ENCODE assay signal across 16 cellular contexts in the genomic region with DNA sequence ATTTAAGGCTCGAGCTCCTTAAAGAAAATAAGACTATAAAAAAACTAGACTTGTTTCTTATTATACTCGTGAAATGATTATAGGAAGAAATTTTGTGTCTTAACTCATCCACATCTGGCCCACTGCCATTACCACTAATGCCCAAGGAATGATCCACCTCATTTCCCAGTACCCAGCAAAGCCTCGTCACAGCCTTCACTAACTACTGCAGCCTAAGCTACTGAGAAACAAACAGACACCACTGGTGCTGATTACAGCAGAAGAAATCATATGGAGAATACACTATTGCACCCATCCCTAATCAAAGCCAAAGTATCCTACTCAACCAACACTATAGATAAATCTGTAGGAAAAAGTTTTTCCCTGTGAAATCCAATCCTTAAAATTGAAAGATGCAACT.
A peak's percentile ranks its signal among the peaks of the same experiment; 100 is the strongest.
DNase-seq lines count a peak whose midpoint lies in the region; ATAC-seq and TF ChIP-seq lines count a peak whose summit lies in the region.
"Had no signal": no experiment of that assay in that cellular context is flagged by ENCODE, and none has a peak within 500 bp of the region (broad histone marks: within the 10 kb centered on the region; RNA-seq: fewer than 3 reads in every experiment).

No MANE protein-coding gene starts in this region.

- no peak overlapping the region for H3K9ac ChIP-seq in smooth muscle cell (ENCODE audit: low read depth)

- H3K27me3 ChIP-seq in SJCRH30 (no peaks in the 10 kb centered on the region), smooth muscle cell (ENCODE audit: low read depth) (no peaks in the 10 kb centered on the region)
- H3K27me3 ChIP-seq: gastrocnemius medialis, suprapubic skin had no signal

- WGBS in smooth muscle cell (ENCODE audit: low lambda C conversion rate): 35% methylated on average over 3 of the region's 3 CpGs

- no peaks in the 10 kb centered on the region for H4K20me1 ChIP-seq in smooth muscle cell (ENCODE audit: low read depth)

- no peak for ATAC-seq in HG03139 (IDR thresholded peaks at IDR 0.05; ENCODE audit: unreplicated experiment)
- no peak for ATAC-seq in HG02763 (IDR thresholded peaks at IDR 0.05; ENCODE audit: unreplicated experiment)
- ATAC-seq: gastrocnemius medialis, GM23338, sciatic nerve had no signal

- DNase-seq in GOT3 (lab: John Stamatoyannopoulos, UW) (peak; percentile 99), SJCRH30 (peak; percentile 23 to 29), fibroblast of mammary gland (ENCODE audit: low read depth) (peak; percentile 95), smooth muscle cell (lab: John Stamatoyannopoulos, UW; ENCODE audit: unreplicated experiment) (no peak)
- no peak for DNase-seq in activated CD4-positive, alpha-beta T cell treated with anti-CD3 and anti-CD28 coated beads, Interleukin-2, amount 50 U/mL, for 4 hours
- DNase-seq: activated CD4-positive, alpha-beta T cell treated with anti-CD3 and anti-CD28 coated beads, Interleukin-2, amount 10 ng/mL, durations not matched to agents 7 days and 5 days; central memory CD4-positive, alpha-beta T cell; gastrocnemius medialis; naive B cell; NCI-H187 treated with DMSO at 0.1 percent for 48 hours; NK-92 treated with Interleukin-12 subunit alpha and Interleukin-12 subunit beta, amount 100 ng/mL, for 24 hours had no signal

- H3F3A ChIP-seq in smooth muscle cell (ENCODE audit: low read depth): no peaks in the 10 kb centered on the region

- H3K4me2 ChIP-seq in smooth muscle cell: peak overlapping the region; percentile 78
- H3K4me2 ChIP-seq: GM23338 had no signal

- H3K79me2 ChIP-seq in smooth muscle cell (ENCODE audit: low read depth): no peaks in the 10 kb centered on the region

- H3K27ac ChIP-seq in SJCRH30: no peak overlapping the region
- peak overlapping the region; percentile 81 for H3K27ac ChIP-seq in smooth muscle cell (ENCODE audit: low read depth)
- H3K27ac ChIP-seq: gastrocnemius medialis, suprapubic skin had no signal

- H3K4me1 ChIP-seq in SJCRH30: peaks cover 4% of the 10 kb centered on the region; the same call in 1 of the 2 replicates
- peaks cover 7% of the 10 kb centered on the region for H3K4me1 ChIP-seq in smooth muscle cell (ENCODE audit: low read depth)
- H3K4me1 ChIP-seq: gastrocnemius medialis, suprapubic skin had no signal

- H3K9me3 ChIP-seq in SJCRH30 (replicated peaks) (no peaks in the 10 kb centered on the region), smooth muscle cell (replicated peaks; ENCODE audit: low read depth) (no peaks in the 10 kb centered on the region)
- H3K9me3 ChIP-seq: gastrocnemius medialis, suprapubic skin had no signal

- H3K4me3 ChIP-seq in SJCRH30 (no peak overlapping the region), fibroblast of mammary gland (ENCODE audit: control insufficient read depth, low read depth, low read length) (no peak overlapping the region), smooth muscle cell (no peak overlapping the region)
- H3K4me3 ChIP-seq: gastrocnemius medialis, GM23338, suprapubic skin had no signal

- H3K36me3 ChIP-seq in SJCRH30 (no peaks in the 10 kb centered on the region), smooth muscle cell (ENCODE audit: low read depth) (no peaks in the 10 kb centered on the region)
- H3K36me3 ChIP-seq: gastrocnemius medialis, suprapubic skin had no signal

- H2AFZ ChIP-seq in smooth muscle cell (ENCODE audit: low read depth): no peak overlapping the region
- H2AFZ ChIP-seq: GM23338 had no signal

- no peak for TF ChIP-seq CTCF in fibroblast of mammary gland (conservative IDR thresholded peaks at IDR 0.05; ENCODE audit: control insufficient read depth, insufficient read depth, low read depth, low read length)
- TF ChIP-seq CTCF in smooth muscle cell (IDR thresholded peaks at IDR 0.05; ENCODE audit: borderline replicate concordance, insufficient read depth, poor library complexity, severe bottlenecking): no peak

Comparison
In these comparisons a context has a peak if more than half of its experiments do, and no peak if none do; other contexts are left out.
1. DNase-seq: peak in GOT3 (single experiment), SJCRH30 (2 of 2) and fibroblast of mammary gland (single experiment); none in smooth muscle cell (single experiment) and activated CD4-positive, alpha-beta T cell treated with anti-CD3 and anti-CD28 coated beads, Interleukin-2, amount 50 U/mL, for 4 hours (0 of 2).